In the genomic region with DNA sequence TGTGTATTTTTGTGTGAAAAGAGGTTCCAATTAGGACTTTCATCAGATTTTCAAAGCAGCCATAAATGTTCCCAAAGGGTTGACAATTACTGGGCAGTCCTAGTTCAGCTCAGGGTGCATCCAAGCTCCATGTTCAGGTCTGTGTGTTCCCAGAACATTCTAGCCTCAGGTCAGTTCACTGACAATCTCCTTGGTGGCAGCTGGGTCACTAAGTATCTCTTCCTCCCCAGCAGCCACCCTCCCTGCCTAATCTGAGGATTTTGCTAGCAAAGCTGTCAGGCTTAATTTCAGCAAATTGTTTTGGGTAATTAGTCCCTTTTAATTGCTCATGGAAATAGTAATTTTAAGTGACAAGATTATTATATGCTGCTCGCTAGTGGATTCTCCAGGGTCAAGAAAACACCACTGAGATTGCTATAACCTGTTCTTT, we compare ENCODE assay signal across 1 cellular context.
TF ChIP-seq lines count a peak whose summit lies in the region.

No MANE protein-coding gene starts in this region.

TF ChIP-seq in GM23338, 12 proteins besides CTCF, POLR2A, EP300 and RAD21 (continued from another document):
- TF ChIP-seq, protein P1, sequence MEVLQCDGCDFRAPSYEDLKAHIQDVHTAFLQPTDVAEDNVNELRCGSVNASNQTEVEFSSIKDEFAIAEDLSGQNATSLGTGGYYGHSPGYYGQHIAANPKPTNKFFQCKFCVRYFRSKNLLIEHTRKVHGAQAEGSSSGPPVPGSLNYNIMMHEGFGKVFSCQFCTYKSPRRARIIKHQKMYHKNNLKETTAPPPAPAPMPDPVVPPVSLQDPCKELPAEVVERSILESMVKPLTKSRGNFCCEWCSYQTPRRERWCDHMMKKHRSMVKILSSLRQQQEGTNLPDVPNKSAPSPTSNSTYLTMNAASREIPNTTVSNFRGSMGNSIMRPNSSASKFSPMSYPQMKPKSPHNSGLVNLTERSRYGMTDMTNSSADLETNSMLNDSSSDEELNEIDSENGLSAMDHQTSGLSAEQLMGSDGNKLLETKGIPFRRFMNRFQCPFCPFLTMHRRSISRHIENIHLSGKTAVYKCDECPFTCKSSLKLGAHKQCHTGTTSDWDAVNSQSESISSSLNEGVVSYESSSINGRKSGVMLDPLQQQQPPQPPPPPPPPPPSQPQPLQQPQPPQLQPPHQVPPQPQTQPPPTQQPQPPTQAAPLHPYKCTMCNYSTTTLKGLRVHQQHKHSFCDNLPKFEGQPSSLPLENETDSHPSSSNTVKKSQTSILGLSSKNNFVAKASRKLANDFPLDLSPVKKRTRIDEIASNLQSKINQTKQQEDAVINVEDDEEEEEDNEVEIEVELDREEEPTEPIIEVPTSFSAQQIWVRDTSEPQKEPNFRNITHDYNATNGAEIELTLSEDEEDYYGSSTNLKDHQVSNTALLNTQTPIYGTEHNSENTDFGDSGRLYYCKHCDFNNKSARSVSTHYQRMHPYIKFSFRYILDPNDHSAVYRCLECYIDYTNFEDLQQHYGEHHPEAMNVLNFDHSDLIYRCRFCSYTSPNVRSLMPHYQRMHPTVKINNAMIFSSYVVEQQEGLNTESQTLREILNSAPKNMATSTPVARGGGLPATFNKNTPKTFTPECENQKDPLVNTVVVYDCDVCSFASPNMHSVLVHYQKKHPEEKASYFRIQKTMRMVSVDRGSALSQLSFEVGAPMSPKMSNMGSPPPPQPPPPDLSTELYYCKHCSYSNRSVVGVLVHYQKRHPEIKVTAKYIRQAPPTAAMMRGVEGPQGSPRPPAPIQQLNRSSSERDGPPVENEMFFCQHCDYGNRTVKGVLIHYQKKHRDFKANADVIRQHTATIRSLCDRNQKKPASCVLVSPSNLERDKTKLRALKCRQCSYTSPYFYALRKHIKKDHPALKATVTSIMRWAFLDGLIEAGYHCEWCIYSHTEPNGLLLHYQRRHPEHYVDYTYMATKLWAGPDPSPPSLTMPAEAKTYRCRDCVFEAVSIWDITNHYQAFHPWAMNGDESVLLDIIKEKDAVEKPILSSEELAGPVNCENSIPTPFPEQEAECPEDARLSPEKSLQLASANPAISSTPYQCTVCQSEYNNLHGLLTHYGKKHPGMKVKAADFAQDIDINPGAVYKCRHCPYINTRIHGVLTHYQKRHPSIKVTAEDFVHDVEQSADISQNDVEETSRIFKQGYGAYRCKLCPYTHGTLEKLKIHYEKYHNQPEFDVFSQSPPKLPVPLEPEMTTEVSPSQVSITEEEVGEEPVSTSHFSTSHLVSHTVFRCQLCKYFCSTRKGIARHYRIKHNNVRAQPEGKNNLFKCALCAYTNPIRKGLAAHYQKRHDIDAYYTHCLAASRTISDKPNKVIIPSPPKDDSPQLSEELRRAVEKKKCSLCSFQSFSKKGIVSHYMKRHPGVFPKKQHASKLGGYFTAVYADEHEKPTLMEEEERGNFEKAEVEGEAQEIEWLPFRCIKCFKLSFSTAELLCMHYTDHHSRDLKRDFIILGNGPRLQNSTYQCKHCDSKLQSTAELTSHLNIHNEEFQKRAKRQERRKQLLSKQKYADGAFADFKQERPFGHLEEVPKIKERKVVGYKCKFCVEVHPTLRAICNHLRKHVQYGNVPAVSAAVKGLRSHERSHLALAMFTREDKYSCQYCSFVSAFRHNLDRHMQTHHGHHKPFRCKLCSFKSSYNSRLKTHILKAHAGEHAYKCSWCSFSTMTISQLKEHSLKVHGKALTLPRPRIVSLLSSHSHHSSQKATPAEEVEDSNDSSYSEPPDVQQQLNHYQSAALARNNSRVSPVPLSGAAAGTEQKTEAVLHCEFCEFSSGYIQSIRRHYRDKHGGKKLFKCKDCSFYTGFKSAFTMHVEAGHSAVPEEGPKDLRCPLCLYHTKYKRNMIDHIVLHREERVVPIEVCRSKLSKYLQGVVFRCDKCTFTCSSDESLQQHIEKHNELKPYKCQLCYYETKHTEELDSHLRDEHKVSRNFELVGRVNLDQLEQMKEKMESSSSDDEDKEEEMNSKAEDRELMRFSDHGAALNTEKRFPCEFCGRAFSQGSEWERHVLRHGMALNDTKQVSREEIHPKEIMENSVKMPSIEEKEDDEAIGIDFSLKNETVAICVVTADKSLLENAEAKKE (CRISPR knock-in tag; IDR thresholded peaks at IDR 0.05): no peak
- TF ChIP-seq EZH2phosphoT487 (IDR thresholded peaks at IDR 0.05; ENCODE audit: unreplicated experiment): no peak
